18 cellular contexts compared by ENCODE assay signal in the genomic region with DNA sequence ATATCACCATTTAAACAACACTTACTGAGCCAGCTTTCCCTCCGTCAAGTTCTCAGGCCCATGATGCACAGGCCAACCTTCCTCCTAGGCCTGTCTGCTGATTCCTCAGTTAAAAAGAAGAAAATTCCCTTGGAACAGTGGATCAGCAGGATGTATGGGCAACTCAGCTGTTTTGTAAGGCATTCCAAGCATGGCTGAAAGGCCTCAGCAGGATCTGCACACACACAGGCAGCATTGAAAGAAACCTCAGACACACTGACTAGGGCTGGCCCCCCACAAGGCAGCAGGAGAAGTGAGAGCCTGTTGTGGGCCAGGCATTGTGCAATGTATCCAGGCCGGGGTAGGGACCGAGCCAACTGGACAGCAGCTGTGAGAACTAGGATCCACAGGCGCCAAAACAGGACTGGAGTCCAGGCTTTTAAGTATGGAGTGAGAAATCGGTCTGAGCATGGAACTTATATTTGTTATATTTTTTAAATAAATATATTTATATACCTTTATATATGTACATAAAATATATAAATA.
"Had no signal": no experiment of that assay in that cellular context is flagged by ENCODE, and none has a peak within 500 bp of the region (broad histone marks: within the 10 kb centered on the region; RNA-seq: fewer than 3 reads in every experiment).

No MANE protein-coding gene starts in this region.

- H3K4me1 ChIP-seq: foreskin keratinocyte, sigmoid colon, transverse colon had no signal

- FAIRE-seq: bronchial epithelial cell, urothelium cell line had no signal

- H3K9me3 Mint-ChIP-seq: T-helper 1 cell treated with Interleukin-12 subunit alpha and Interleukin-12 subunit beta and Interleukin-4 antibody, amounts not matched to agents 30 μg/mL and 1 μg/mL, for 36 hours had no signal

- H3K27ac ChIP-seq: coronary artery, foreskin keratinocyte, sigmoid colon, transverse colon had no signal

- H3K9me3 ChIP-seq: sigmoid colon, transverse colon had no signal

- H3K27me3 Mint-ChIP-seq: memory B cell had no signal

- H3K4me1 Mint-ChIP-seq: activated naive CD8-positive, alpha-beta T cell treated with anti-CD3 and anti-CD28 coated beads, Interleukin-2, amount 10 ng/mL, durations not matched to agents 7 days and 5 days; memory B cell; stimulated activated naive B cell treated with anti-CD40 and anti-IgM and Interleukin-4, amounts not matched to agents 10 μg/mL and 1 μg/mL and 100 μg/mL, for 72 hours had no signal

- DNase-seq: activated CD4-positive, alpha-beta memory T cell treated with anti-CD3 and anti-CD28 coated beads for 36 hours; activated CD4-positive, alpha-beta T cell treated with anti-CD3 and anti-CD28 coated beads for 48 hours; activated naive CD4-positive, alpha-beta T cell treated with anti-CD3 and anti-CD28 coated beads for 36 hours; activated naive CD8-positive, alpha-beta T cell treated with anti-CD3 and anti-CD28 coated beads, Interleukin-2, amount 10 ng/mL, durations not matched to agents 7 days and 5 days; activated T-cell treated with anti-CD3 and anti-CD28 coated beads, Interleukin-2, amount 50 U/mL, for 48 hours; amniotic stem cell; foreskin keratinocyte; sigmoid colon; stimulated activated CD4-positive, alpha-beta T cell treated with anti-CD3 and anti-CD28 coated beads, Interleukin-2, amount 100 ng/mL, for 48 hours; stimulated activated CD8-positive, alpha-beta memory T cell treated with anti-CD3 and anti-CD28 coated beads, Interleukin-4, amount 100 ng/mL, for 48 hours; stimulated activated naive B cell treated with anti-CD40 and anti-IgM and Interleukin-4, amounts not matched to agents 10 μg/mL and 1 μg/mL and 100 μg/mL, for 72 hours; T1000; transverse colon had no signal

- ATAC-seq: foreskin keratinocyte; stimulated activated naive B cell treated with anti-CD40 and anti-IgM and Interleukin-4, amounts not matched to agents 10 μg/mL and 1 μg/mL and 100 μg/mL, for 72 hours had no signal

- H3K27me3 ChIP-seq: foreskin keratinocyte, sigmoid colon, transverse colon had no signal

- H3K36me3 ChIP-seq: sigmoid colon, transverse colon had no signal

- H3K27ac Mint-ChIP-seq: activated CD4-positive, alpha-beta memory T cell treated with anti-CD3 and anti-CD28 coated beads for 36 hours; activated naive CD4-positive, alpha-beta T cell treated with anti-CD3 and anti-CD28 coated beads for 36 hours; activated naive CD8-positive, alpha-beta T cell treated with anti-CD3 and anti-CD28 coated beads, Interleukin-2, amount 10 ng/mL, durations not matched to agents 7 days and 5 days; memory B cell; stimulated activated naive B cell treated with anti-CD40 and anti-IgM and Interleukin-4, amounts not matched to agents 10 μg/mL and 1 μg/mL and 100 μg/mL, for 72 hours; T-helper 1 cell treated with Interleukin-12 subunit alpha and Interleukin-12 subunit beta and Interleukin-4 antibody, amounts not matched to agents 30 μg/mL and 1 μg/mL, for 36 hours had no signal

- H3K36me3 Mint-ChIP-seq: activated CD4-positive, alpha-beta memory T cell treated with anti-CD3 and anti-CD28 coated beads for 36 hours; activated naive CD8-positive, alpha-beta T cell treated with anti-CD3 and anti-CD28 coated beads, Interleukin-2, amount 10 ng/mL, durations not matched to agents 7 days and 5 days; memory B cell; stimulated activated naive B cell treated with anti-CD40 and anti-IgM and Interleukin-4, amounts not matched to agents 10 μg/mL and 1 μg/mL and 100 μg/mL, for 72 hours had no signal

- H3K4me3 ChIP-seq: coronary artery, sigmoid colon, transverse colon had no signal

- H3K4me3 Mint-ChIP-seq: activated CD4-positive, alpha-beta memory T cell treated with anti-CD3 and anti-CD28 coated beads for 36 hours; activated naive CD4-positive, alpha-beta T cell treated with anti-CD3 and anti-CD28 coated beads for 36 hours; activated naive CD8-positive, alpha-beta T cell treated with anti-CD3 and anti-CD28 coated beads, Interleukin-2, amount 10 ng/mL, durations not matched to agents 7 days and 5 days; memory B cell; stimulated activated naive B cell treated with anti-CD40 and anti-IgM and Interleukin-4, amounts not matched to agents 10 μg/mL and 1 μg/mL and 100 μg/mL, for 72 hours; T-helper 1 cell treated with Interleukin-12 subunit alpha and Interleukin-12 subunit beta and Interleukin-4 antibody, amounts not matched to agents 30 μg/mL and 1 μg/mL, for 36 hours had no signal
